ENCODE assay signal across 1 cellular context in genomic region chr7:25952277-25953057, GRCh38.
TF ChIP-seq lines count a peak whose summit lies in the region.

No MANE protein-coding gene starts in this region.

TF ChIP-seq in HepG2, 621 proteins besides CTCF, POLR2A, EP300 and RAD21 (continued from another document and continues in another):
- TF ChIP-seq FOXO4 (CRISPR knock-in tag; conservative IDR thresholded peaks at IDR 0.05) (no peak), ZNF414 (CRISPR knock-in tag; IDR thresholded peaks at IDR 0.05) (peak; percentile 41; the same call in 1 of the 2 replicates), ZNF574 (CRISPR knock-in tag; IDR thresholded peaks at IDR 0.05) (peak; percentile 92), KDM5A (IDR thresholded peaks at IDR 0.05; ENCODE audit: borderline replicate concordance, low read length) (no peak; the same call in 1 of the 2 replicates), KDM1A (CRISPR knock-in tag; IDR thresholded peaks at IDR 0.05) (peak; percentile 76), PRDM4 (CRISPR knock-in tag; IDR thresholded peaks at IDR 0.05; ENCODE audit: borderline replicate concordance) (no peak), ZNF143 (CRISPR knock-in tag; IDR thresholded peaks at IDR 0.05) (peak; percentile 59; the same call in 1 of the 2 replicates), ZBTB26 (CRISPR knock-in tag; IDR thresholded peaks at IDR 0.05; ENCODE audit: borderline replicate concordance) (peak; percentile 97), ETV6 (CRISPR knock-in tag; conservative IDR thresholded peaks at IDR 0.05) (peak; percentile 64; the same call in 1 of the 2 replicates), CEBPG (CRISPR knock-in tag; IDR thresholded peaks at IDR 0.05) (peak; percentile 92), HNF1B (CRISPR knock-in tag; IDR thresholded peaks at IDR 0.05) (peak; percentile 94), NFAT5 (CRISPR knock-in tag; IDR thresholded peaks at IDR 0.05) (peak; percentile 65; the same call in 1 of the 2 replicates), ZFP36 (IDR thresholded peaks at IDR 0.05; ENCODE audit: borderline replicate concordance, low read depth, low read length, partially characterized antibody) (peak; percentile 53), CBFB (CRISPR knock-in tag; IDR thresholded peaks at IDR 0.05) (0 out of 2 replicates have a peak, but pooled peaks have one; percentile 29), ZNF331 (CRISPR knock-in tag; IDR thresholded peaks at IDR 0.05) (peak; percentile 94), SIX4 (CRISPR knock-in tag; IDR thresholded peaks at IDR 0.05) (peak; percentile 81), ZNF230 (CRISPR knock-in tag; IDR thresholded peaks at IDR 0.05) (peak; percentile 90; the same call in 1 of the 2 replicates), FOXJ3 (CRISPR knock-in tag; IDR thresholded peaks at IDR 0.05; ENCODE audit: borderline replicate concordance) (peak; percentile 97), E2F5 (CRISPR knock-in tag; conservative IDR thresholded peaks at IDR 0.05) (no peak), SAP130 (CRISPR knock-in tag; IDR thresholded peaks at IDR 0.05; ENCODE audit: low read depth) (peak; percentile 91), NFYB (CRISPR knock-in tag; IDR thresholded peaks at IDR 0.05) (no peak), REPIN1 (CRISPR knock-in tag; IDR thresholded peaks at IDR 0.05; ENCODE audit: borderline replicate concordance, low read depth) (peak; percentile 92), XRCC5 (optimal IDR thresholded peaks at IDR 0.05; ENCODE audit: low read length) (no peak), TOPORS (CRISPR knock-in tag; IDR thresholded peaks at IDR 0.05) (peak; percentile 74; the same call in 1 of the 2 replicates), RARA (CRISPR knock-in tag; IDR thresholded peaks at IDR 0.05) (peak; percentile 85), JDP2 (CRISPR knock-in tag; IDR thresholded peaks at IDR 0.05; ENCODE audit: borderline replicate concordance) (no peak; the same call in 1 of the 2 replicates), UBTF (CRISPR knock-in tag; IDR thresholded peaks at IDR 0.05) (peak; percentile 78), ZNF850 (CRISPR knock-in tag; conservative IDR thresholded peaks at IDR 0.05) (0 out of 2 replicates have a peak, but pooled peaks have one; percentile 36), YEATS2 (CRISPR knock-in tag; IDR thresholded peaks at IDR 0.05; ENCODE audit: borderline replicate concordance) (peak; percentile 57; the same call in 1 of the 2 replicates), ZNF10 (CRISPR knock-in tag; IDR thresholded peaks at IDR 0.05; ENCODE audit: borderline replicate concordance, low read depth) (no peak), TCF7L2 (IDR thresholded peaks at IDR 0.05; ENCODE audit: low read depth, low read length) (no peak), U2AF1 (optimal IDR thresholded peaks at IDR 0.05; ENCODE audit: low read depth, low read length) (no peak), ATF3 (CRISPR knock-in tag; IDR thresholded peaks at IDR 0.05) (peak; percentile 92), MAFG (CRISPR knock-in tag; IDR thresholded peaks at IDR 0.05) (no peak), MYPOP (CRISPR knock-in tag; IDR thresholded peaks at IDR 0.05) (peak; percentile 91), MAFF (IDR thresholded peaks at IDR 0.05; ENCODE audit: low read depth, low read length) (no peak)
